ENCODE assay signal across 19 cellular contexts in the genomic region with DNA sequence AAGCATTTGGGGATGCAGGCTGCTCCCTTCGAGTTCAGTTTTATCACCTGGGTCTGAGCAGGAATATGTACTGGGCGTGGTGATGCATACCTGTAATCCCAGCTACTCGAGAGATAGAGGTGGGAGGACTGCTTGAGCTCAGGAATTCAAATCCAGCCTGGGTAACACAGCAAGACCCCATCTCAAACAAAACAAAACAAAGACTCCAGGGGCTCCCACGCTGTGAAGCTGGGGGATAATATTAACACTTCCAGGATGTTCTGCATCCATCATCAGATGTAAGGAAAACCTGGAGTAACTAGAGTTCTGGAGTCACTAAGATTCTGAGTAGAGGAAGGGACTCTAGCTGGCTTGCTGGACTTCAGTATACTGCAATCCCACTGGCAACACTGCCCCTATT. TPM values are rescaled to one million over a fixed set of nuclear protein-coding genes. Genes with fewer than 3 reads are reported as not detected.
DNase-seq lines count a peak whose midpoint lies in the region; ATAC-seq and TF ChIP-seq lines count a peak whose summit lies in the region.
"Had no signal": no experiment of that assay in that cellular context is flagged by ENCODE, and none has a peak within 500 bp of the region (broad histone marks: within the 10 kb centered on the region; RNA-seq: fewer than 3 reads in every experiment).

No MANE protein-coding gene starts in this region.

- ATAC-seq in GM18861 (IDR thresholded peaks at IDR 0.05; ENCODE audit: unreplicated experiment) (no peak), HG03469 (IDR thresholded peaks at IDR 0.05; ENCODE audit: unreplicated experiment) (no peak)

- no peak overlapping the region for H3K4me3 Mint-ChIP-seq in neural progenitor cell
- no peak overlapping the region for H3K4me3 Mint-ChIP-seq in activated naive CD8-positive, alpha-beta T cell treated with anti-CD3 and anti-CD28 coated beads for 36 hours
- H3K4me3 Mint-ChIP-seq: B cell; CD4-positive, CD25-positive, alpha-beta regulatory T cell had no signal

- no peak for TF ChIP-seq CTCF in neural progenitor cell (IDR thresholded peaks at IDR 0.05)

- H3K4me1 Mint-ChIP-seq in neural progenitor cell, result peaks cover 35% of the 10 kb centered on the region
- H3K4me1 Mint-ChIP-seq in activated naive CD8-positive, alpha-beta T cell treated with anti-CD3 and anti-CD28 coated beads for 36 hours, result peaks cover 7% of the 10 kb centered on the region
- H3K4me1 Mint-ChIP-seq: B cell had no signal

- H3K79me2 ChIP-seq in neural progenitor cell (ENCODE audit: low read depth), result no peaks in the 10 kb centered on the region

- peak overlapping the region; percentile 56 for H3K9ac ChIP-seq in iPS-18a (ENCODE audit: low read length)
- H3K9ac ChIP-seq in neural progenitor cell, result no peak overlapping the region

- H3K4me3 ChIP-seq in iPS-18a (ENCODE audit: low read length) (peak overlapping the region; percentile 13), neural progenitor cell (no peak overlapping the region)

- peaks cover 9% of the 10 kb centered on the region for H3K9me3 Mint-ChIP-seq in neural progenitor cell
- peaks cover 12% of the 10 kb centered on the region for H3K9me3 Mint-ChIP-seq in activated naive CD8-positive, alpha-beta T cell treated with anti-CD3 and anti-CD28 coated beads for 36 hours

- no peaks in the 10 kb centered on the region for H4K20me1 ChIP-seq in neural progenitor cell (ENCODE audit: low read depth)

- H2AFZ ChIP-seq in neural progenitor cell (replicated peaks), result no peak overlapping the region

- H3K9me3 ChIP-seq in iPS-18a (ENCODE audit: control insufficient read depth, low read depth, low read length), result no peaks in the 10 kb centered on the region
- H3K9me3 ChIP-seq in neural progenitor cell (ENCODE audit: low read depth), result no peaks in the 10 kb centered on the region
- H3K9me3 ChIP-seq: Caco-2 had no signal

- no peak overlapping the region for H3K4me2 ChIP-seq in neural progenitor cell

- peaks cover 2% of the 10 kb centered on the region for H3F3A ChIP-seq in neural progenitor cell (ENCODE audit: low read depth)

- H3K27ac Mint-ChIP-seq in neural progenitor cell, result peak overlapping the region; percentile 99
- H3K27ac Mint-ChIP-seq in activated naive CD8-positive, alpha-beta T cell treated with anti-CD3 and anti-CD28 coated beads for 36 hours, result no peak overlapping the region
- H3K27ac Mint-ChIP-seq: B cell had no signal

- peaks cover 19% of the 10 kb centered on the region for H3K4me1 ChIP-seq in iPS-18a (ENCODE audit: control insufficient read depth, low read depth, low read length)
- peaks cover 26% of the 10 kb centered on the region for H3K4me1 ChIP-seq in neural progenitor cell
- H3K4me1 ChIP-seq: Caco-2 had no signal

- H3K36me3 ChIP-seq in iPS-18a (ENCODE audit: control insufficient read depth, low read depth, low read length) (no peaks in the 10 kb centered on the region), neural progenitor cell (no peaks in the 10 kb centered on the region)

- no peaks in the 10 kb centered on the region for H3K27me3 ChIP-seq in iPS-18a (ENCODE audit: control insufficient read depth, insufficient read depth, low read length)
- no peaks in the 10 kb centered on the region for H3K27me3 ChIP-seq in neural progenitor cell

- peaks cover 12% of the 10 kb centered on the region for H3K27me3 Mint-ChIP-seq in neural progenitor cell (ENCODE audit: insufficient read depth, low read depth)
- no peaks in the 10 kb centered on the region for H3K27me3 Mint-ChIP-seq in activated naive CD8-positive, alpha-beta T cell treated with anti-CD3 and anti-CD28 coated beads for 36 hours
- H3K27me3 Mint-ChIP-seq: CD4-positive, CD25-positive, alpha-beta regulatory T cell had no signal

- H3K36me3 Mint-ChIP-seq in neural progenitor cell, result no peaks in the 10 kb centered on the region
- H3K36me3 Mint-ChIP-seq in activated naive CD8-positive, alpha-beta T cell treated with anti-CD3 and anti-CD28 coated beads for 36 hours, result peaks cover 5% of the 10 kb centered on the region

- DNase-seq in ELF-1 (ENCODE audit: low read depth, low spot score) (peak; percentile 12), caudate nucleus (lab: John Stamatoyannopoulos, UW) (no peak), neural progenitor cell (ENCODE audit: low spot score) (no peak)
- no peak for DNase-seq in activated naive CD8-positive, alpha-beta T cell treated with anti-CD3 and anti-CD28 coated beads for 36 hours
- no peak for DNase-seq in stimulated activated CD4-positive, alpha-beta T cell treated with anti-CD3 and anti-CD28 coated beads, Interleukin-4, amount 100 ng/mL, for 1 hour
- DNase-seq: Caco-2; CD4-positive, CD25-positive, alpha-beta regulatory T cell; EL; NCI-H1930; NCI-H2171; NCI-H446 treated with DMSO at 0.1 percent for 48 hours; NK-92 treated with Interleukin-12 subunit alpha and Interleukin-12 subunit beta, amount 100 ng/mL, for 24 hours; OCI-M1; SIG-M5 had no signal

- H3K27ac ChIP-seq in caudate nucleus (ENCODE audit: low read depth, low read length) (peak overlapping the region; percentile 11), iPS-18a (ENCODE audit: low read length) (peak overlapping the region; percentile 67), neural progenitor cell (no peak overlapping the region)
- H3K27ac ChIP-seq: 22Rv1 had no signal

RNA-seq across cellular contexts. Expression of gene LYZL4, which starts 40.6 kb away (rescaled TPM):
- total RNA-seq in neural progenitor cell (ENCODE audit: low replicate concordance), result not detected in 2 replicates
- not detected for total RNA-seq in activated naive CD8-positive, alpha-beta T cell treated with anti-CD3 and anti-CD28 coated beads for 36 hours
- total RNA-seq: B cell; Caco-2; CD4-positive, CD25-positive, alpha-beta regulatory T cell had no signal
